Comparison of ENCODE assay signal across 1 cellular context in genomic region chr11:74815966-74816365, GRCh38.
TF ChIP-seq lines count a peak whose summit lies in the region.

No MANE protein-coding gene starts in this region.

TF ChIP-seq in GM23338, 12 proteins besides CTCF, POLR2A, EP300 and RAD21 (continued from another document):
- no peak for TF ChIP-seq REST (IDR thresholded peaks at IDR 0.05; ENCODE audit: unreplicated experiment)
- TF ChIP-seq NANOG (IDR thresholded peaks at IDR 0.05; ENCODE audit: borderline replicate concordance): no peak
- no peak for TF ChIP-seq ZNF114 (CRISPR knock-in tag; IDR thresholded peaks at IDR 0.05)
- TF ChIP-seq STAT1 (IDR thresholded peaks at IDR 0.05; ENCODE audit: unreplicated experiment): no peak
- no peak for TF ChIP-seq POLR2AphosphoS5 (IDR thresholded peaks at IDR 0.05; ENCODE audit: low read depth)
- no peak for TF ChIP-seq CREB1 (CRISPR knock-in tag; IDR thresholded peaks at IDR 0.05; ENCODE audit: low read depth)
- no peak for TF ChIP-seq ZNF331 (CRISPR knock-in tag; IDR thresholded peaks at IDR 0.05; ENCODE audit: low read depth)
- no peak for TF ChIP-seq EZH2 (IDR thresholded peaks at IDR 0.05; ENCODE audit: low read depth, unreplicated experiment)
